In genomic region chr6:167495506-167496391, GRCh38 we compare ENCODE assay signal across 1 cellular context.
TF ChIP-seq lines count a peak whose summit lies in the region.

No MANE protein-coding gene starts in this region.

TF ChIP-seq in H1, 55 proteins besides CTCF, POLR2A, EP300 and RAD21 (continued from another document):
- TF ChIP-seq RFX5 (IDR thresholded peaks at IDR 0.05; ENCODE audit: borderline replicate concordance, low read depth, low read length) (no peak), BACH1 (IDR thresholded peaks at IDR 0.05; ENCODE audit: low read length) (no peak), JUND (IDR thresholded peaks at IDR 0.05; ENCODE audit: low read length) (no peak), FOSL1 (IDR thresholded peaks at IDR 0.05; ENCODE audit: insufficient read depth, low read depth, low read length) (no peak), SP2 (IDR thresholded peaks at IDR 0.05; ENCODE audit: low read length) (no peak), ATF3 (IDR thresholded peaks at IDR 0.05; ENCODE audit: insufficient read depth, low read depth, low read length) (no peak)
